30 cellular contexts compared by ENCODE assay signal in the genomic region with DNA sequence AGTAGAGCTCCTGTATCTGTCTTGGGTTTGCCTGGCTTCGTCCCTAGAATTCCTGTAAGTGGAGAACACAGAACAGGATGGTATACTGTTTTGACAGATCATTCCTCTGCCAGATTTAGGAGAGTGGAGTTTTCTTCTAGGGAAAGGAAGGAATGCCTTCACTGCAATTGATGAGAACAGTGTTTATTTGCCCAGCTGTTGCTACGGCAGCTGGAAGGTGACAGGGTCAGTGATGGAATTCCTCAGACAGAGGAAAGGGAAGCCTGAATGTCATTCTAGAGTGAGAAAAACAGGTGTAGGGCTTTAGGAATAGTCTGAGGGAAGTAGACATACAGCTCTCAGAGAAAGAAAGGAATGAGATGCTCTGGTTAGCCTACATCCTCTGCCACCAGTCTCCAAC. TPM values are rescaled to one million over a fixed set of nuclear protein-coding genes. Genes with fewer than 3 reads are reported as not detected.
DNase-seq lines count a peak whose midpoint lies in the region; FAIRE-seq and TF ChIP-seq lines count a peak whose summit lies in the region.
"Had no signal": no experiment of that assay in that cellular context is flagged by ENCODE, and none has a peak within 500 bp of the region (broad histone marks: within the 10 kb centered on the region; RNA-seq: fewer than 3 reads in every experiment).

No MANE protein-coding gene starts in this region.

- peaks cover 32% of the 10 kb centered on the region for H4K20me1 ChIP-seq in smooth muscle cell (ENCODE audit: low read depth)

- H2BK15ac ChIP-seq in mesendoderm (replicated peaks; ENCODE audit: low read depth), result no peak overlapping the region

- H2AFZ ChIP-seq in smooth muscle cell (ENCODE audit: low read depth), result no peak overlapping the region

- no peak overlapping the region for H4K5ac ChIP-seq in mesendoderm (ENCODE audit: low read length)

- no peak overlapping the region for H3K23ac ChIP-seq in mesendoderm (ENCODE audit: low read length)

- peaks cover 9% of the 10 kb centered on the region for H3K79me1 ChIP-seq in mesendoderm (ENCODE audit: low read length)

- H4K8ac ChIP-seq in mesendoderm (ENCODE audit: low read depth, low read length), result no peak overlapping the region

- no peak for TF ChIP-seq CTCF in smooth muscle cell (IDR thresholded peaks at IDR 0.05; ENCODE audit: borderline replicate concordance, insufficient read depth, poor library complexity, severe bottlenecking)
- no peak for TF ChIP-seq CTCF in GM13976 (IDR thresholded peaks at IDR 0.05; ENCODE audit: borderline replicate concordance, control extremely low read depth, extremely low read depth, insufficient read depth, missing control alignments)

- H2BK120ac ChIP-seq in mesendoderm (ENCODE audit: low read depth, low read length), result no peak overlapping the region

- no peak overlapping the region for H3K4me2 ChIP-seq in mesendoderm (ENCODE audit: low read length)
- H3K4me2 ChIP-seq in smooth muscle cell, result no peak overlapping the region

- FAIRE-seq in frontal cortex (lab: Jason Lieb, UNC), result no peak
- FAIRE-seq: bronchial epithelial cell, colon, H1, small intestine had no signal

- H2AK5ac ChIP-seq in mesendoderm (ENCODE audit: low read length), result no peak overlapping the region

- no CpG with 5 or more reads among the region's 2 CpGs for WGBS in mesendoderm (ENCODE audit: extremely low coverage, insufficient coverage, low lambda C conversion rate)
- 95% methylated on average over 2 of the region's 2 CpGs for WGBS in smooth muscle cell (ENCODE audit: low lambda C conversion rate)

- in situ Hi-C loops in GM13976 (cut with MboI; ENCODE audit: low sequenced_read_pairs, unreplicated experiment), result no loop called here

- H2BK5ac ChIP-seq in mesendoderm (ENCODE audit: low read length), result no peak overlapping the region

- peaks cover 9% of the 10 kb centered on the region for H3K36me3 ChIP-seq in mesendoderm (ENCODE audit: control insufficient read depth, insufficient read depth, low read length)
- peaks cover 7% of the 10 kb centered on the region for H3K36me3 ChIP-seq in smooth muscle cell (ENCODE audit: low read depth)

- peak; percentile 20 for DNase-seq in DMS53 (lab: John Stamatoyannopoulos, UW)
- DNase-seq in DMS53 treated with DMSO at 0.1 percent for 48 hours (lab: John Stamatoyannopoulos, UW; ENCODE audit: unreplicated experiment), result no peak
- DNase-seq in dermis blood vessel endothelial cell, result peak; percentile 55
- DNase-seq in mesendoderm, result peak; percentile 41
- DNase-seq in smooth muscle cell (lab: John Stamatoyannopoulos, UW; ENCODE audit: unreplicated experiment), result no peak
- DNase-seq in frontal cortex (ENCODE audit: low spot score in 2 of 2), result no peak
- DNase-seq in GM13976 (ENCODE audit: low spot score), result no peak
- DNase-seq in DMS 273 treated with DMSO at 0.1 percent for 48 hours (lab: John Stamatoyannopoulos, UW), result no peak
- DNase-seq: 8988T; activated CD4-positive, alpha-beta memory T cell treated with anti-CD3 and anti-CD28 coated beads, Interleukin-2, amount 10 ng/mL, durations not matched to agents 7 days and 5 days; activated CD8-positive, alpha-beta memory T cell treated with anti-CD3 and anti-CD28 coated beads, Interleukin-2, amount 50 U/mL, for 48 hours; amniotic stem cell; effector CD8-positive, alpha-beta T cell; glutamatergic neuron; Karpas-422; left lung; MV-4-11; naive thymus-derived CD4-positive, alpha-beta T cell; NCI-H1436 treated with DMSO at 0.1 percent for 48 hours; NCI-H748 treated with DMSO at 0.1 percent for 48 hours; nucleus accumbens; SHP77; small intestine; stimulated activated naive CD4-positive, alpha-beta T cell; T-helper 2 cell; upper lobe of right lung had no signal

- H3K4me1 ChIP-seq in mesendoderm (ENCODE audit: control insufficient read depth, low read depth, low read length), result no peaks in the 10 kb centered on the region
- no peaks in the 10 kb centered on the region for H3K4me1 ChIP-seq in smooth muscle cell (ENCODE audit: low read depth)

- H3K18ac ChIP-seq in mesendoderm (ENCODE audit: low read length), result no peak overlapping the region

- no peak overlapping the region for H3K56ac ChIP-seq in mesendoderm (ENCODE audit: low read length)

- no peak overlapping the region for H3K9ac ChIP-seq in mesendoderm (ENCODE audit: low read length)
- H3K9ac ChIP-seq in smooth muscle cell (ENCODE audit: low read depth), result no peak overlapping the region

- peaks cover 13% of the 10 kb centered on the region for H3F3A ChIP-seq in smooth muscle cell (ENCODE audit: low read depth)

- H3K27me3 ChIP-seq in mesendoderm (ENCODE audit: insufficient read depth, low read length, poor library complexity) (no peaks in the 10 kb centered on the region), smooth muscle cell (ENCODE audit: low read depth) (no peaks in the 10 kb centered on the region)
- H3K27me3 ChIP-seq: left lung, upper lobe of right lung had no signal

- H3K4ac ChIP-seq in mesendoderm (ENCODE audit: low read depth, low read length), result no peak overlapping the region

- no peaks in the 10 kb centered on the region for H3K9me3 ChIP-seq in smooth muscle cell (replicated peaks; ENCODE audit: low read depth)
- H3K9me3 ChIP-seq: left lung, upper lobe of right lung had no signal

- H3K79me2 ChIP-seq in mesendoderm (ENCODE audit: control insufficient read depth, insufficient read depth, low read length) (peaks cover 8% of the 10 kb centered on the region), smooth muscle cell (ENCODE audit: low read depth) (peaks cover 40% of the 10 kb centered on the region)

- H3K4me3 ChIP-seq in mesendoderm (ENCODE audit: low read length) (no peak overlapping the region), smooth muscle cell (no peak overlapping the region)
- H3K4me3 ChIP-seq: left lung, upper lobe of right lung had no signal

- no peak overlapping the region for H3K27ac ChIP-seq in mesendoderm (ENCODE audit: low read depth, low read length)
- H3K27ac ChIP-seq in smooth muscle cell (ENCODE audit: low read depth), result peak overlapping the region; percentile 9
- H3K27ac ChIP-seq: C4-2B, left lung, upper lobe of right lung had no signal

RNA-seq across cellular contexts. Expression of gene CSRNP2, which starts 11.7 kb away (rescaled TPM):
- total RNA-seq in dermis blood vessel endothelial cell (28.4 and 29.3 TPM in 2 replicates), smooth muscle cell (33.8 and 37.2 TPM in 2 replicates), frontal cortex (69.3 TPM)
- 15.0 TPM for polyA plus RNA-seq in mesendoderm (2013, experiment 1 of 2)
- polyA plus RNA-seq in mesendoderm (2013, experiment 2 of 2), result 14.9 TPM
- polyA plus RNA-seq in smooth muscle cell, result 26.3 and 27.2 TPM in 2 replicates

RNA-seq across cellular contexts. Expression of gene LETMD1, which starts 23.5 kb away (rescaled TPM):
- total RNA-seq in dermis blood vessel endothelial cell (35.2 and 39.9 TPM in 2 replicates), smooth muscle cell (32.9 and 45.4 TPM in 2 replicates), frontal cortex (54.6 TPM)
- 16.8 TPM for polyA plus RNA-seq in mesendoderm (2013, experiment 1 of 2)
- 17.1 TPM for polyA plus RNA-seq in mesendoderm (2013, experiment 2 of 2)
- polyA plus RNA-seq in smooth muscle cell, result 8.9 and 10.8 TPM in 2 replicates

RNA-seq across cellular contexts. Expression of gene SLC11A2, which starts 45.5 kb away (rescaled TPM):
- total RNA-seq in dermis blood vessel endothelial cell (33.9 and 36.8 TPM in 2 replicates), smooth muscle cell (31.3 and 52.9 TPM in 2 replicates), frontal cortex (86.4 TPM)
- polyA plus RNA-seq in mesendoderm (2013, experiment 1 of 2), result 25.6 TPM
- 24.3 TPM for polyA plus RNA-seq in mesendoderm (2013, experiment 2 of 2)
- polyA plus RNA-seq in smooth muscle cell, result 22.9 and 26.5 TPM in 2 replicates

Comparison
In these comparisons a context has a peak if more than half of its experiments do, and no peak if none do; other contexts are left out.
1. DNase-seq: peak in DMS53 (single experiment), dermis blood vessel endothelial cell (single experiment) and mesendoderm (single experiment); none in DMS53 treated with DMSO at 0.1 percent for 48 hours (single experiment), smooth muscle cell (single experiment), frontal cortex (0 of 2), GM13976 (single experiment) and DMS 273 treated with DMSO at 0.1 percent for 48 hours (single experiment).